ENCODE assay signal across 19 cellular contexts in genomic region chr4:84089652-84090437, GRCh38.
"Had no signal": no experiment of that assay in that cellular context is flagged by ENCODE, and none has a peak within 500 bp of the region (broad histone marks: within the 10 kb centered on the region; RNA-seq: fewer than 3 reads in every experiment).

No MANE protein-coding gene starts in this region.

- H3K27me3 Mint-ChIP-seq: stimulated activated naive CD8-positive, alpha-beta T cell treated with anti-CD3 and anti-CD28 coated beads, Interleukin-15, Interleukin-2, amounts not matched to agents 100 ng/mL and 50 ng/mL, for 24 hours had no signal

- ATAC-seq: heart right ventricle; left cardiac atrium; left lobe of liver; naive thymus-derived CD8-positive, alpha-beta T cell; right lobe of liver had no signal

- DNase-seq: heart right ventricle; kidney glomerular epithelial cell; left cardiac atrium; lower lobe of right lung; mammary epithelial cell; mesenchymal stem cell; naive thymus-derived CD8-positive, alpha-beta T cell; occipital lobe; right lobe of liver; stimulated activated CD4-positive, alpha-beta T cell treated with anti-CD3 and anti-CD28 coated beads, Interleukin-12 subunit alpha, Interleukin-12 subunit beta, amount 100 ng/mL, for 4 hours; stimulated activated CD4-positive, alpha-beta T cell treated with anti-CD3 and anti-CD28 coated beads, Interleukin-15, amount 100 ng/mL, for 24 hours; stimulated activated CD4-positive, alpha-beta T cell treated with anti-CD3 and anti-CD28 coated beads, Interleukin-2, amount 100 ng/mL, for 24 hours; stimulated activated CD4-positive, alpha-beta T cell treated with anti-CD3 and anti-CD28 coated beads, Interleukin-4, amount 100 ng/mL, for 1 hour; stimulated activated naive CD4-positive, alpha-beta T cell; tibial artery had no signal

- H3K9me3 Mint-ChIP-seq: nephron, neural progenitor cell had no signal

- H3K4me3 Mint-ChIP-seq: naive thymus-derived CD8-positive, alpha-beta T cell; nephron; neural progenitor cell; stimulated activated naive CD8-positive, alpha-beta T cell treated with anti-CD3 and anti-CD28 coated beads, Interleukin-15, Interleukin-2, amounts not matched to agents 100 ng/mL and 50 ng/mL, for 24 hours had no signal

- H3K27ac Mint-ChIP-seq: naive thymus-derived CD8-positive, alpha-beta T cell; nephron; neural progenitor cell; stimulated activated naive CD8-positive, alpha-beta T cell treated with anti-CD3 and anti-CD28 coated beads, Interleukin-15, Interleukin-2, amounts not matched to agents 100 ng/mL and 50 ng/mL, for 24 hours had no signal

- H3K4me1 Mint-ChIP-seq: naive thymus-derived CD8-positive, alpha-beta T cell; nephron; neural progenitor cell had no signal

- H3K36me3 Mint-ChIP-seq: naive thymus-derived CD8-positive, alpha-beta T cell; neural progenitor cell had no signal
